In the genomic region with DNA sequence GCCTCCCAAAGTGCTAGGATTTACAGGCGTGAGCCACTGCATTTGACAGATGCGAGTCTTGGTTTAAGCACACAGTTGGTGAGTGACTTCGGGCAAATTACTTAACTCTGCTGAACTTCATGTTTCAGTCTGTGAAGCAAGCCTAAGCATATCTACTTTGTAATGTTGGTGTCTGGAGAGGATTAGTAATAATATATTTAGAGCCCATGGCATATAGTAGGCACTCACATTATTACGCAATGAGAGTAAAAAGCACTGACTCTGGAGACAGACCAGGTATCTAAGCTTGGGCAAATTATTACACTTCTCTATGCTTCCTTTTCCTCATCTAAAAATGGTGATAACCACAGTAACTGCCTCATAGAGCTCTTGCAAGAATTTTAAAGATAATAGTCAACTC, we compare ENCODE assay signal across 33 cellular contexts.
"Had no signal": no experiment of that assay in that cellular context is flagged by ENCODE, and none has a peak within 500 bp of the region (broad histone marks: within the 10 kb centered on the region; RNA-seq: fewer than 3 reads in every experiment).

No MANE protein-coding gene starts in this region.

- H3K36me3 ChIP-seq: ascending aorta, SJCRH30 had no signal

- H3K4me2 ChIP-seq: SK-N-SH had no signal

- H3K27me3 ChIP-seq: ascending aorta, body of pancreas, SJCRH30 had no signal

- ATAC-seq: activated CD8-positive, alpha-beta memory T cell treated with anti-CD3 and anti-CD28 coated beads, Interleukin-2, amount 10 ng/mL, durations not matched to agents 7 days and 5 days; activated naive CD4-positive, alpha-beta T cell treated with anti-CD3 and anti-CD28 coated beads, Interleukin-2, amount 50 U/mL, for 72 hours; activated naive CD8-positive, alpha-beta T cell treated with anti-CD3 and anti-CD28 coated beads, Interleukin-2, amount 50 U/mL, for 24 hours; body of pancreas; Panc1 had no signal

- H3K4me3 Mint-ChIP-seq: activated B cell treated with CpG ODN at 0.5 μM for 24 hours; activated CD4-positive, alpha-beta T cell treated with anti-CD3 and anti-CD28 coated beads, Interleukin-2, amount 10 ng/mL, durations not matched to agents 24 days and 14 days; activated CD8-positive, alpha-beta memory T cell treated with anti-CD3 and anti-CD28 coated beads, Interleukin-2, amount 10 ng/mL, durations not matched to agents 7 days and 5 days; activated naive CD8-positive, alpha-beta T cell treated with anti-CD3 and anti-CD28 coated beads, Interleukin-2, amount 50 U/mL, for 24 hours; activated T-cell treated with anti-CD3 and anti-CD28 coated beads, Interleukin-2, amount 50 U/mL, for 24 hours; activated T-helper 1 cell treated with anti-CD3 and anti-CD28 coated beads, Interleukin-12 subunit alpha, Interleukin-12 subunit beta, Interleukin-2, Interleukin-4 antibody, amounts not matched to agents 30 ng/mL and 10 ng/mL and 1 ng/mL, durations not matched to agents 14 hours and 24 hours and 36 hours; central memory CD8-positive, alpha-beta T cell had no signal

- H3K36me3 Mint-ChIP-seq: activated CD8-positive, alpha-beta memory T cell treated with anti-CD3 and anti-CD28 coated beads, Interleukin-2, amount 10 ng/mL, durations not matched to agents 7 days and 5 days; activated naive CD4-positive, alpha-beta T cell treated with anti-CD3 and anti-CD28 coated beads, Interleukin-2, amount 50 U/mL, for 72 hours had no signal

- H3K4me1 ChIP-seq: SJCRH30 had no signal

- H3K4me3 ChIP-seq: ascending aorta, body of pancreas, SJCRH30 had no signal

- H3K27ac Mint-ChIP-seq: activated B cell treated with CpG ODN at 0.5 μM for 24 hours; activated CD4-positive, alpha-beta T cell treated with anti-CD3 and anti-CD28 coated beads, Interleukin-2, amount 10 ng/mL, durations not matched to agents 24 days and 14 days; activated CD8-positive, alpha-beta memory T cell treated with anti-CD3 and anti-CD28 coated beads, Interleukin-2, amount 10 ng/mL, durations not matched to agents 7 days and 5 days; activated naive CD4-positive, alpha-beta T cell treated with anti-CD3 and anti-CD28 coated beads, Interleukin-2, amount 50 U/mL, for 72 hours; activated naive CD8-positive, alpha-beta T cell treated with anti-CD3 and anti-CD28 coated beads, Interleukin-2, amount 50 U/mL, for 24 hours; activated T-cell treated with anti-CD3 and anti-CD28 coated beads, Interleukin-2, amount 50 U/mL, for 24 hours; activated T-helper 1 cell treated with anti-CD3 and anti-CD28 coated beads, Interleukin-12 subunit alpha, Interleukin-12 subunit beta, Interleukin-2, Interleukin-4 antibody, amounts not matched to agents 30 ng/mL and 10 ng/mL and 1 ng/mL, durations not matched to agents 14 hours and 24 hours and 36 hours had no signal

- H3K9me3 ChIP-seq: ascending aorta, body of pancreas, SJCRH30, SK-N-SH had no signal

- H3K27ac ChIP-seq: ascending aorta, body of pancreas, SJCRH30 had no signal

- DNase-seq: activated B cell treated with CpG ODN at 0.5 μM for 24 hours; activated CD4-positive, alpha-beta T cell treated with anti-CD3 and anti-CD28 coated beads for 1 hour; activated CD4-positive, alpha-beta T cell treated with anti-CD3 and anti-CD28 coated beads, Interleukin-2, amount 10 ng/mL, durations not matched to agents 24 days and 14 days; activated CD4-positive, alpha-beta T cell treated with anti-CD3 and anti-CD28 coated beads, Interleukin-2, amount 50 U/mL, for 48 hours; activated CD8-positive, alpha-beta memory T cell treated with anti-CD3 and anti-CD28 coated beads, Interleukin-2, amount 10 ng/mL, durations not matched to agents 7 days and 5 days; activated effector memory CD4-positive, alpha-beta T cell treated with Interleukin-2 at 50 U/mL for 16 hours; activated naive CD4-positive, alpha-beta T cell treated with Interleukin-2 at 50 U/mL for 16 hours; activated naive CD8-positive, alpha-beta T cell treated with anti-CD3 and anti-CD28 coated beads, Interleukin-2, amount 50 U/mL, for 24 hours; activated T-cell treated with anti-CD3 and anti-CD28 coated beads, Interleukin-2, amount 50 U/mL, for 24 hours; amniotic stem cell; body of pancreas; KG1; NCI-H1092 treated with DMSO at 0.1 percent for 48 hours; NCI-H1417 treated with DMSO at 0.1 percent for 48 hours; NCI-H1694; NCI-H2029; NCI-H2107; NCI-H2171 treated with DMSO at 0.1 percent for 48 hours; NCI-H226; NCI-H526; NCI-H774; NK-92 treated with Interleukin-12 subunit alpha and Interleukin-12 subunit beta, amount 100 ng/mL, for 24 hours; OCI-M1; Right ventricle myocardium superior; RPMI8226; SJCRH30; SK-N-SH; T-helper 1 cell had no signal

- H3K9me3 Mint-ChIP-seq: activated CD4-positive, alpha-beta T cell treated with anti-CD3 and anti-CD28 coated beads, Interleukin-2, amount 10 ng/mL, durations not matched to agents 24 days and 14 days; activated naive CD8-positive, alpha-beta T cell treated with anti-CD3 and anti-CD28 coated beads, Interleukin-2, amount 50 U/mL, for 24 hours; activated T-cell treated with anti-CD3 and anti-CD28 coated beads, Interleukin-2, amount 50 U/mL, for 24 hours; activated T-helper 1 cell treated with anti-CD3 and anti-CD28 coated beads, Interleukin-12 subunit alpha, Interleukin-12 subunit beta, Interleukin-2, Interleukin-4 antibody, amounts not matched to agents 30 ng/mL and 10 ng/mL and 1 ng/mL, durations not matched to agents 14 hours and 24 hours and 36 hours; central memory CD8-positive, alpha-beta T cell had no signal

- H3K4me1 Mint-ChIP-seq: activated B cell treated with CpG ODN at 0.5 μM for 24 hours; activated CD4-positive, alpha-beta T cell treated with anti-CD3 and anti-CD28 coated beads, Interleukin-2, amount 10 ng/mL, durations not matched to agents 24 days and 14 days; activated CD8-positive, alpha-beta memory T cell treated with anti-CD3 and anti-CD28 coated beads, Interleukin-2, amount 10 ng/mL, durations not matched to agents 7 days and 5 days; activated naive CD8-positive, alpha-beta T cell treated with anti-CD3 and anti-CD28 coated beads, Interleukin-2, amount 50 U/mL, for 24 hours; central memory CD8-positive, alpha-beta T cell had no signal

- H3K9ac ChIP-seq: SK-N-SH had no signal

- H3K27me3 Mint-ChIP-seq: activated naive CD8-positive, alpha-beta T cell treated with anti-CD3 and anti-CD28 coated beads, Interleukin-2, amount 50 U/mL, for 24 hours; activated T-cell treated with anti-CD3 and anti-CD28 coated beads, Interleukin-2, amount 50 U/mL, for 24 hours had no signal
